8 cellular contexts compared by ENCODE assay signal in genomic region chr10:103584216-103585010, GRCh38.
DNase-seq lines count a peak whose midpoint lies in the region; ATAC-seq and TF ChIP-seq lines count a peak whose summit lies in the region.

No MANE protein-coding gene starts in this region.

- peak; percentile 85 for DNase-seq in GM20000 (ENCODE audit: low spot score)
- peak; percentile 71 for DNase-seq in activated CD8-positive, alpha-beta T cell treated with anti-CD3 and anti-CD28 coated beads for 36 hours
- peak; percentile 15 for DNase-seq in fibroblast of gingiva (ENCODE audit: low read depth)
- peak; percentile 89 for DNase-seq in spleen
- DNase-seq in superior temporal gyrus (ENCODE audit: extremely low spot score): no peak

- intact Hi-C loops in activated CD8-positive, alpha-beta T cell treated with anti-CD3 and anti-CD28 coated beads for 36 hours (cut with micrococcal nuclease): no loop called here
- intact Hi-C loops in spleen (cut with DNase I; ENCODE audit: low total_unique reads): no loop called here

- H3K27me3 Mint-ChIP-seq in activated CD8-positive, alpha-beta T cell treated with anti-CD3 and anti-CD28 coated beads for 36 hours: peaks cover 1% of the 10 kb centered on the region

- peaks cover 0 to 8% (median 0%) of the 10 kb centered on the region in 6 donors for H3K36me3 ChIP-seq in spleen

- peaks cover 1% of the 10 kb centered on the region for H3K36me3 Mint-ChIP-seq in activated CD8-positive, alpha-beta T cell treated with anti-CD3 and anti-CD28 coated beads for 36 hours (ENCODE audit: low read depth)

- no peaks in the 10 kb centered on the region for H3K9me3 Mint-ChIP-seq in activated CD8-positive, alpha-beta T cell treated with anti-CD3 and anti-CD28 coated beads for 36 hours

- ATAC-seq in activated CD8-positive, alpha-beta T cell treated with anti-CD3 and anti-CD28 coated beads for 36 hours: peak; percentile 68
- ATAC-seq in GM18498 (IDR thresholded peaks at IDR 0.05; ENCODE audit: unreplicated experiment) (no peak), GM18861 (IDR thresholded peaks at IDR 0.05; ENCODE audit: unreplicated experiment) (no peak), HG03135 (IDR thresholded peaks at IDR 0.05; ENCODE audit: unreplicated experiment) (no peak)

- peak overlapping the region; percentile 87 for H3K27ac Mint-ChIP-seq in activated CD8-positive, alpha-beta T cell treated with anti-CD3 and anti-CD28 coated beads for 36 hours

- no peak for TF ChIP-seq POLR2A in spleen (IDR thresholded peaks at IDR 0.05)

- CTCF ChIA-PET in activated CD8-positive, alpha-beta T cell treated with anti-CD3 and anti-CD28 coated beads for 36 hours (lab: Charles Lee): interaction anchor here (0.8 to 1.9 kb wide), 3 partner anchors 9 to 102 kb away, joined by 3 to 7 read pairs (median 4); no protein-coding TSS in a partner anchor

- H3K4me1 ChIP-seq in spleen: peaks cover 0 to 17% (median 10%) of the 10 kb centered on the region in 6 donors

- H3K27ac ChIP-seq in spleen: peak overlapping the region in 7 of 8 donors; percentile 46 to 77 (median 65)

- H3K4me3 Mint-ChIP-seq in activated CD8-positive, alpha-beta T cell treated with anti-CD3 and anti-CD28 coated beads for 36 hours: peak overlapping the region; percentile 80

- peaks cover 0 to 8% (median 0%) of the 10 kb centered on the region in 8 donors for H3K9me3 ChIP-seq in spleen

- peaks cover 6% of the 10 kb centered on the region for H3K4me1 Mint-ChIP-seq in activated CD8-positive, alpha-beta T cell treated with anti-CD3 and anti-CD28 coated beads for 36 hours (ENCODE audit: low read depth)

- WGBS in spleen, 5 donors: 4 to 27% (median 7%) methylated on average over 51 to 111 of the region's 111 CpGs

- H3K4me3 ChIP-seq in spleen: peak overlapping the region; percentile 47 to 88 (median 61)

- TF ChIP-seq CTCF in GM20000 (IDR thresholded peaks at IDR 0.05; ENCODE audit: extremely low read depth, missing control alignments) (no peak), spleen (IDR thresholded peaks at IDR 0.05 in 8 of 11, conservative IDR thresholded peaks at IDR 0.05 in 3 of 11) (no peak)
- TF ChIP-seq CTCF in activated CD8-positive, alpha-beta T cell treated with anti-CD3 and anti-CD28 coated beads for 36 hours (IDR thresholded peaks at IDR 0.05): no peak

- POLR2A ChIA-PET in activated CD8-positive, alpha-beta T cell treated with anti-CD3 and anti-CD28 coated beads for 36 hours (lab: Charles Lee): interaction anchor here (1.0 kb wide), 1 partner anchor 9 kb away, joined by 3 read pairs; no protein-coding TSS in a partner anchor

- peaks cover 0 to 9% (median 0%) of the 10 kb centered on the region in 7 donors for H3K27me3 ChIP-seq in spleen (replicated peaks in 1 of 7)
